12 cellular contexts compared by ENCODE assay signal in genomic region chr12:10607885-10608458, GRCh38. TPM values are rescaled to one million over a fixed set of nuclear protein-coding genes. Genes with fewer than 3 reads are reported as not detected.
DNase-seq lines count a peak whose midpoint lies in the region; ATAC-seq and TF ChIP-seq lines count a peak whose summit lies in the region.
"Had no signal": no experiment of that assay in that cellular context is flagged by ENCODE, and none has a peak within 500 bp of the region (broad histone marks: within the 10 kb centered on the region; RNA-seq: fewer than 3 reads in every experiment).

No MANE protein-coding gene starts in this region.

- H4K20me1 ChIP-seq in neural progenitor cell (ENCODE audit: low read depth) (no peaks in the 10 kb centered on the region), Karpas-422 (ENCODE audit: insufficient read depth, low read depth, low read length) (no peaks in the 10 kb centered on the region)

- no peak overlapping the region for H3K4ac ChIP-seq in neuronal stem cell (ENCODE audit: low read length)

- H3K27ac Mint-ChIP-seq in activated CD4-positive, alpha-beta T cell treated with anti-CD3 and anti-CD28 coated beads, Interleukin-2, amount 10 ng/mL, durations not matched to agents 7 days and 5 days = no peak overlapping the region
- no peak overlapping the region for H3K27ac Mint-ChIP-seq in neural progenitor cell
- H3K27ac Mint-ChIP-seq: CD4-positive, alpha-beta T cell had no signal

- H3K27me3 Mint-ChIP-seq in activated CD4-positive, alpha-beta T cell treated with anti-CD3 and anti-CD28 coated beads, Interleukin-2, amount 10 ng/mL, durations not matched to agents 7 days and 5 days = no peaks in the 10 kb centered on the region
- H3K27me3 Mint-ChIP-seq in neural progenitor cell (ENCODE audit: insufficient read depth, low read depth) = no peaks in the 10 kb centered on the region
- H3K27me3 Mint-ChIP-seq: CD4-positive, alpha-beta T cell had no signal

- no peaks in the 10 kb centered on the region for H3K9me3 Mint-ChIP-seq in activated CD4-positive, alpha-beta T cell treated with anti-CD3 and anti-CD28 coated beads, Interleukin-2, amount 10 ng/mL, durations not matched to agents 7 days and 5 days
- no peaks in the 10 kb centered on the region for H3K9me3 Mint-ChIP-seq in neural progenitor cell
- H3K9me3 Mint-ChIP-seq: activated T-cell treated with anti-CD3 and anti-CD28 coated beads, Interleukin-2, amount 50 U/mL, for 4 hours; CD4-positive, alpha-beta T cell had no signal

- no peaks in the 10 kb centered on the region for H3K27me3 ChIP-seq in brain microvascular endothelial cell (replicated peaks)
- no peaks in the 10 kb centered on the region for H3K27me3 ChIP-seq in neural progenitor cell
- no peaks in the 10 kb centered on the region for H3K27me3 ChIP-seq in Karpas-422 (ENCODE audit: low read length)
- H3K27me3 ChIP-seq in neuronal stem cell (ENCODE audit: control insufficient read depth in 3 of 3, insufficient read depth in 3 of 3, low read depth in 1 of 3, low read length in 3 of 3) = no peaks in the 10 kb centered on the region
- H3K27me3 ChIP-seq: vagina had no signal

- peaks cover 2% of the 10 kb centered on the region for H3K79me1 ChIP-seq in neuronal stem cell (ENCODE audit: low read depth, low read length)

- WGBS in neuronal stem cell (ENCODE audit: extremely low coverage in 2 of 2, insufficient read length in 2 of 2, insufficient replicate concordance in 1 of 2), 2 donors = no CpG with 5 or more reads among the region's 3 CpGs

- no peak overlapping the region for H2BK12ac ChIP-seq in neuronal stem cell (ENCODE audit: low read length)

- no peak overlapping the region for H2BK15ac ChIP-seq in neuronal stem cell (ENCODE audit: low read length)

- H3K36me3 ChIP-seq in brain microvascular endothelial cell (replicated peaks) = peaks cover 14% of the 10 kb centered on the region
- H3K36me3 ChIP-seq in neural progenitor cell = peaks cover 45% of the 10 kb centered on the region
- peaks cover 70% of the 10 kb centered on the region; the same call in 1 of the 2 replicates for H3K36me3 ChIP-seq in Karpas-422 (ENCODE audit: insufficient read depth, low read length)
- peaks cover 8 to 91% of the 10 kb centered on the region in 2 donors for H3K36me3 ChIP-seq in neuronal stem cell (replicated peaks in 1 of 2; ENCODE audit: control insufficient read depth in 2 of 2, insufficient read depth in 2 of 2, low read length in 2 of 2)

- no peak overlapping the region for H3K18ac ChIP-seq in neuronal stem cell (ENCODE audit: low read length)

- POLR2A ChIA-PET in activated CD4-positive, alpha-beta T cell treated with anti-CD3 and anti-CD28 coated beads, Interleukin-2, amount 10 ng/mL, durations not matched to agents 7 days and 5 days (lab: Charles Lee) = interaction anchor here (0.5 kb wide), 1 partner anchor 114 kb away, joined by 3 read pairs; no protein-coding TSS in a partner anchor

- peaks cover 4% of the 10 kb centered on the region for H3F3A ChIP-seq in neural progenitor cell (ENCODE audit: low read depth)

- no peak overlapping the region for H3K4me3 ChIP-seq in brain microvascular endothelial cell (ENCODE audit: low read depth, low read length)
- no peak overlapping the region for H3K4me3 ChIP-seq in neural progenitor cell
- no peak overlapping the region for H3K4me3 ChIP-seq in Karpas-422 (ENCODE audit: low read length)
- H3K4me3 ChIP-seq in neuronal stem cell (ENCODE audit: low read length in 2 of 2) = no peak overlapping the region
- H3K4me3 ChIP-seq: vagina had no signal

- H3K79me2 ChIP-seq in neural progenitor cell (ENCODE audit: low read depth) (peaks cover 31% of the 10 kb centered on the region), Karpas-422 (ENCODE audit: low read length) (peaks cover 33% of the 10 kb centered on the region)

- CTCF ChIA-PET in activated CD4-positive, alpha-beta T cell treated with anti-CD3 and anti-CD28 coated beads, Interleukin-2, amount 10 ng/mL, durations not matched to agents 7 days and 5 days (lab: Charles Lee) = interaction anchor here (1.6 kb wide), 1 partner anchor 10 kb away, joined by 3 read pairs; no protein-coding TSS in a partner anchor

- H3K4me1 Mint-ChIP-seq in activated CD4-positive, alpha-beta T cell treated with anti-CD3 and anti-CD28 coated beads, Interleukin-2, amount 10 ng/mL, durations not matched to agents 7 days and 5 days = peaks cover 21% of the 10 kb centered on the region
- H3K4me1 Mint-ChIP-seq in neural progenitor cell = peaks cover 13% of the 10 kb centered on the region

- H3K9me3 ChIP-seq in neural progenitor cell (ENCODE audit: low read depth) = no peaks in the 10 kb centered on the region
- H3K9me3 ChIP-seq in Karpas-422 (ENCODE audit: low read length) = no peaks in the 10 kb centered on the region
- H3K9me3 ChIP-seq in neuronal stem cell (replicated peaks in 1 of 2; ENCODE audit: control insufficient read depth in 2 of 2, insufficient read depth in 1 of 2, low read depth in 1 of 2, low read length in 2 of 2) = no peaks in the 10 kb centered on the region
- H3K9me3 ChIP-seq: vagina had no signal

- H3K4me2 ChIP-seq in neural progenitor cell = no peak overlapping the region
- no peak overlapping the region for H3K4me2 ChIP-seq in Karpas-422 (ENCODE audit: low read depth, low read length, poor library complexity, severe bottlenecking)
- no peak overlapping the region for H3K4me2 ChIP-seq in neuronal stem cell (ENCODE audit: insufficient read depth, low read length, poor library complexity, severe bottlenecking)

- H3K27ac ChIP-seq in brain microvascular endothelial cell (no peak overlapping the region), neural progenitor cell (no peak overlapping the region), Karpas-422 (ENCODE audit: low read length) (no peak overlapping the region), neuronal stem cell (replicated peaks; ENCODE audit: low read length) (no peak overlapping the region)
- H3K27ac ChIP-seq: vagina had no signal

- H2BK120ac ChIP-seq in neuronal stem cell (ENCODE audit: low read depth, low read length) = no peak overlapping the region

- H2AFZ ChIP-seq in neural progenitor cell (replicated peaks) (no peak overlapping the region), Karpas-422 (ENCODE audit: low read length) (no peak overlapping the region), neuronal stem cell (ENCODE audit: low read length) (no peak overlapping the region)

- H4K8ac ChIP-seq in neuronal stem cell (ENCODE audit: low read depth, low read length) = no peak overlapping the region

- TF ChIP-seq CTCF in brain microvascular endothelial cell (IDR thresholded peaks at IDR 0.05; ENCODE audit: low read depth, low read length, missing control alignments) (peak; percentile 69), neural progenitor cell (IDR thresholded peaks at IDR 0.05) (peak; percentile 35)

- H3K4me3 Mint-ChIP-seq in activated CD4-positive, alpha-beta T cell treated with anti-CD3 and anti-CD28 coated beads, Interleukin-2, amount 10 ng/mL, durations not matched to agents 7 days and 5 days = no peak overlapping the region
- H3K4me3 Mint-ChIP-seq in neural progenitor cell = no peak overlapping the region
- H3K4me3 Mint-ChIP-seq: activated T-cell treated with anti-CD3 and anti-CD28 coated beads, Interleukin-2, amount 50 U/mL, for 4 hours; CD4-positive, alpha-beta T cell had no signal

- no peaks in the 10 kb centered on the region for H3K9me2 ChIP-seq in Karpas-422 (replicated peaks; ENCODE audit: insufficient read depth, low read length)

- DNase-seq in activated CD4-positive, alpha-beta T cell treated with anti-CD3 and anti-CD28 coated beads, Interleukin-2, amount 10 ng/mL, durations not matched to agents 7 days and 5 days = peak; percentile 17
- no peak for DNase-seq in activated CD4-positive, alpha-beta T cell treated with anti-CD3 and anti-CD28 coated beads for 4 hours
- DNase-seq in LHCN-M2 (ENCODE audit: low read depth) (peak; percentile 25), brain microvascular endothelial cell (no peak), neural progenitor cell (ENCODE audit: low spot score) (no peak), Karpas-422 (no peak), neuronal stem cell (ENCODE audit: low spot score) (no peak)
- DNase-seq: activated T-cell treated with anti-CD3 and anti-CD28 coated beads, Interleukin-2, amount 50 U/mL, for 4 hours; CD4-positive, alpha-beta T cell; NCI-H1092 treated with DMSO at 0.1 percent for 48 hours had no signal

- H3K9ac ChIP-seq in neural progenitor cell = no peak overlapping the region
- H3K9ac ChIP-seq in Karpas-422 (ENCODE audit: low read length) = no peak overlapping the region
- H3K9ac ChIP-seq in neuronal stem cell (ENCODE audit: low read depth, low read length, poor library complexity) = no peak overlapping the region

- ATAC-seq in GM21825 (IDR thresholded peaks at IDR 0.05; ENCODE audit: unreplicated experiment) = no peak
- ATAC-seq: activated T-cell treated with anti-CD3 and anti-CD28 coated beads, Interleukin-2, amount 50 U/mL, for 4 hours had no signal

- H2BK5ac ChIP-seq in neuronal stem cell (ENCODE audit: low read length) = no peak overlapping the region

- peaks cover 43% of the 10 kb centered on the region for H3K36me3 Mint-ChIP-seq in activated CD4-positive, alpha-beta T cell treated with anti-CD3 and anti-CD28 coated beads, Interleukin-2, amount 10 ng/mL, durations not matched to agents 7 days and 5 days (ENCODE audit: low read depth)
- H3K36me3 Mint-ChIP-seq in neural progenitor cell = peaks cover 11% of the 10 kb centered on the region

- H2AK5ac ChIP-seq in neuronal stem cell (ENCODE audit: low read depth, low read length) = no peak overlapping the region

- H3K4me1 ChIP-seq in neural progenitor cell (peaks cover 9% of the 10 kb centered on the region), Karpas-422 (ENCODE audit: low read length) (peaks cover 13% of the 10 kb centered on the region), neuronal stem cell (ENCODE audit: control insufficient read depth in 2 of 2, insufficient read depth in 1 of 2, low read depth in 1 of 2, low read length in 2 of 2) (peaks cover 3 to 4% of the 10 kb centered on the region in 2 donors)

- H4K91ac ChIP-seq in neuronal stem cell (ENCODE audit: low read depth, low read length, poor library complexity) = no peak overlapping the region

- in situ Hi-C loops in brain microvascular endothelial cell (cut with HindIII; ENCODE audit: low pct_ligation_motif_present, low sequenced_read_pairs) = no loop called here

- no peak overlapping the region for H3K23ac ChIP-seq in neuronal stem cell (ENCODE audit: low read depth, low read length, poor library complexity)

- no peak overlapping the region for H3K14ac ChIP-seq in neuronal stem cell (ENCODE audit: low read length)

RNA-seq across cellular contexts. Expression of gene MAGOHB, which starts 5.4 kb away (rescaled TPM):
- total RNA-seq in activated CD4-positive, alpha-beta T cell treated with anti-CD3 and anti-CD28 coated beads, Interleukin-2, amount 10 ng/mL, durations not matched to agents 7 days and 5 days = 10 to 100 TPM; 49.2 to 51.3 TPM
- total RNA-seq in LHCN-M2 (2014; rRNA removed) = 34.2 and 47.0 TPM in 2 replicates
- 46.8 TPM for polyA plus RNA-seq in LHCN-M2 (2012)
- 37.4 and 53.5 TPM in 2 replicates for total RNA-seq in neural progenitor cell (ENCODE audit: low replicate concordance)
- total RNA-seq in Karpas-422 (2014; rRNA removed; shearing (Covaris generic); ENCODE audit: low replicate concordance) = 35.3 and 55.4 TPM in 2 replicates
- 30.6 TPM for polyA plus RNA-seq in neuronal stem cell (2013, experiment 1 of 2)
- 30.7 TPM for polyA plus RNA-seq in neuronal stem cell (2013, experiment 2 of 2)

Comparison
In these comparisons a context has a peak if more than half of its experiments do, and no peak if none do; other contexts are left out.
1. DNase-seq: peak in activated CD4-positive, alpha-beta T cell treated with anti-CD3 and anti-CD28 coated beads, Interleukin-2, amount 10 ng/mL, durations not matched to agents 7 days and 5 days (single experiment) and LHCN-M2 (single experiment); none in activated CD4-positive, alpha-beta T cell treated with anti-CD3 and anti-CD28 coated beads for 4 hours (0 of 2), brain microvascular endothelial cell (single experiment), neural progenitor cell (single experiment), Karpas-422 (single experiment) and neuronal stem cell (single experiment).